Comparison of ENCODE assay signal across 8 cellular contexts in genomic region chr11:65040520-65041205, GRCh38. TPM values are rescaled to one million over a fixed set of nuclear protein-coding genes. Genes with fewer than 3 reads are reported as not detected.
A peak's percentile ranks its signal among the peaks of the same experiment; 100 is the strongest.
DNase-seq lines count a peak whose midpoint lies in the region; ATAC-seq, FAIRE-seq and TF ChIP-seq lines count a peak whose summit lies in the region.

No MANE protein-coding gene starts in this region.

- FAIRE-seq in urothelium cell line (lab: Jason Lieb, UNC), result peak; percentile 85

- peak overlapping the region; percentile 96 for H3K27ac ChIP-seq in angular gyrus (ENCODE audit: low read depth, low read length)
- peak overlapping the region; percentile 97 for H3K27ac ChIP-seq in right cardiac atrium (ENCODE audit: low read length)
- peak overlapping the region; percentile 93 for H3K27ac ChIP-seq in psoas muscle

- H3K9me3 Mint-ChIP-seq in T-helper 1 cell treated with Interleukin-12 subunit alpha and Interleukin-12 subunit beta and Interleukin-4 antibody, amounts not matched to agents 30 μg/mL and 1 μg/mL, for 36 hours, result no peaks in the 10 kb centered on the region

- 3% methylated on average over 43 of the region's 43 CpGs for WGBS in right cardiac atrium
- WGBS in psoas muscle, 3 donors, result 1 to 5% (median 1%) methylated on average over 34 to 43 of the region's 43 CpGs

- peak overlapping the region; percentile 96 for H3K27ac Mint-ChIP-seq in T-helper 1 cell treated with Interleukin-12 subunit alpha and Interleukin-12 subunit beta and Interleukin-4 antibody, amounts not matched to agents 30 μg/mL and 1 μg/mL, for 36 hours

- peak; percentile 89 for ATAC-seq in GM18498 (IDR thresholded peaks at IDR 0.05; ENCODE audit: unreplicated experiment)
- peak; percentile 88 for ATAC-seq in HG02885 (IDR thresholded peaks at IDR 0.05; ENCODE audit: poor library complexity, unreplicated experiment)
- peak; percentile 96 to 97 for ATAC-seq in right cardiac atrium
- ATAC-seq in psoas muscle, result peak; percentile 94 to 97 (median 94)

- peaks cover 6 to 54% of the 10 kb centered on the region in 2 donors for H3K36me3 ChIP-seq in psoas muscle (ENCODE audit: insufficient read depth in 1 of 2, low read depth in 1 of 2)

- intact Hi-C loops in right cardiac atrium (cut with DNase I) (no loop called here), psoas muscle (cut with DNase I) (loop anchor here (5.0 kb wide), 1 partner anchor 42 kb away; the partner anchor contains the start of genes CDCA5 (in 2 of the 2) and ZFPL1 (in 2 of the 2))

- no peak for TF ChIP-seq CTCF in psoas muscle (IDR thresholded peaks at IDR 0.05)

- H3K4me1 ChIP-seq in right cardiac atrium (ENCODE audit: control insufficient read depth, insufficient read depth, low read length) (no peaks in the 10 kb centered on the region), psoas muscle (peaks cover 26% of the 10 kb centered on the region)

- DNase-seq in NCI-H1694 (lab: John Stamatoyannopoulos, UW) (peak; percentile 91), right cardiac atrium (peak; percentile 91 to 96 (median 94)), psoas muscle (peak; percentile 87 to 95), urothelium cell line (ENCODE audit: low spot score) (peak; percentile 97)

- H3K27me3 ChIP-seq in right cardiac atrium (ENCODE audit: control insufficient read depth, insufficient read depth) (no peaks in the 10 kb centered on the region), psoas muscle (ENCODE audit: insufficient read depth in 3 of 3, low read length in 2 of 3) (no peaks in the 10 kb centered on the region)

- H3K36me3 Mint-ChIP-seq in T-helper 1 cell treated with Interleukin-12 subunit alpha and Interleukin-12 subunit beta and Interleukin-4 antibody, amounts not matched to agents 30 μg/mL and 1 μg/mL, for 36 hours (ENCODE audit: low read depth), result peaks cover 25% of the 10 kb centered on the region

- no peaks in the 10 kb centered on the region for H3K27me3 Mint-ChIP-seq in T-helper 1 cell treated with Interleukin-12 subunit alpha and Interleukin-12 subunit beta and Interleukin-4 antibody, amounts not matched to agents 30 μg/mL and 1 μg/mL, for 36 hours (ENCODE audit: low read depth)

- peak overlapping the region; percentile 92 for H3K4me3 Mint-ChIP-seq in T-helper 1 cell treated with Interleukin-12 subunit alpha and Interleukin-12 subunit beta and Interleukin-4 antibody, amounts not matched to agents 30 μg/mL and 1 μg/mL, for 36 hours

- H3K4me3 ChIP-seq in right cardiac atrium (ENCODE audit: low read length) (peak overlapping the region; percentile 56), psoas muscle (peak overlapping the region; percentile 95)

- no peaks in the 10 kb centered on the region for H3K9me3 ChIP-seq in right cardiac atrium (ENCODE audit: control insufficient read depth, low read length)
- H3K9me3 ChIP-seq in psoas muscle, result no peaks in the 10 kb centered on the region

- peaks cover 10% of the 10 kb centered on the region for H3K4me1 Mint-ChIP-seq in T-helper 1 cell treated with Interleukin-12 subunit alpha and Interleukin-12 subunit beta and Interleukin-4 antibody, amounts not matched to agents 30 μg/mL and 1 μg/mL, for 36 hours (ENCODE audit: low read depth)

RNA-seq across cellular contexts. Expression of gene SAC3D1, which starts 0.3 kb away (rescaled TPM):
- total RNA-seq in right cardiac atrium, result 1 to 10 TPM; 4.2 to 7.7 (median 6.4) TPM
- 6.4 TPM for polyA plus RNA-seq in right cardiac atrium
- 10 to 100 TPM in 1 of 4 donors, 1 to 10 TPM in 3; 8.4 to 12.3 (median 9.1) TPM for total RNA-seq in psoas muscle
- polyA plus RNA-seq in psoas muscle, result 10 to 100 TPM; 10.8 to 19.2 (median 12.9) TPM

RNA-seq across cellular contexts. Expression of gene SNX15, which starts 13.4 kb away (rescaled TPM):
- total RNA-seq in right cardiac atrium, result 10 to 100 TPM; 14.3 to 25.2 (median 19.9) TPM
- polyA plus RNA-seq in right cardiac atrium, result 16.7 TPM
- total RNA-seq in psoas muscle, result 10 to 100 TPM; 15.6 to 21.7 (median 18.7) TPM
- polyA plus RNA-seq in psoas muscle, result 10 to 100 TPM; 26.7 to 66.5 (median 30.3) TPM

RNA-seq across cellular contexts. Expression of gene NAALADL1, which starts 17.7 kb away (rescaled TPM):
- 1 to 10 TPM; 8.1 to 9.8 (median 8.8) TPM for total RNA-seq in right cardiac atrium
- 7.1 TPM for polyA plus RNA-seq in right cardiac atrium
- total RNA-seq in psoas muscle, result 1 to 10 TPM in 2 of 4 donors, under 1 TPM in 2; 0.98 to 4.8 (median 1.9) TPM
- polyA plus RNA-seq in psoas muscle, result 1 to 10 TPM; 1.3 to 3.7 (median 1.6) TPM

RNA-seq across cellular contexts. Expression of gene ARL2, which starts 26.7 kb away (rescaled TPM):
- 100 to 1,000 TPM; 117 to 144 (median 130) TPM for total RNA-seq in right cardiac atrium
- 179 TPM for polyA plus RNA-seq in right cardiac atrium
- total RNA-seq in psoas muscle, result 100 to 1,000 TPM; 109 to 171 (median 145) TPM
- polyA plus RNA-seq in psoas muscle, result 100 to 1,000 TPM; 119 to 168 (median 154) TPM

RNA-seq across cellular contexts. Expression of gene CDCA5, which starts 43.2 kb away (rescaled TPM):
- total RNA-seq in right cardiac atrium (1 to 10 TPM in 2 of 4 donors, under 1 TPM in 2; 0.22 to 1.6 (median 1.3) TPM), psoas muscle (1 to 10 TPM in 1 of 4 donors, under 1 TPM in 3; 0.50 to 1.1 (median 0.87) TPM)
- polyA plus RNA-seq in right cardiac atrium (0.50 TPM), psoas muscle (1 to 10 TPM in 2 of 3 donors, under 1 TPM in 1; 0.28 to 1.6 (median 1.3) TPM)

Comparison
In these comparisons a context has a peak if more than half of its experiments do, and no peak if none do; other contexts are left out.
1. Peak in every context shown above with its lines: DNase-seq, ATAC-seq, H3K4me3 ChIP-seq and H3K27ac ChIP-seq.
2. intact Hi-C loops: an anchor here in psoas muscle (5.0 kb wide); none called in right cardiac atrium.